Comparison of ENCODE assay signal across 16 cellular contexts in genomic region chr18:62842898-62843297, GRCh38.
DNase-seq lines count a peak whose midpoint lies in the region; ATAC-seq, FAIRE-seq and TF ChIP-seq lines count a peak whose summit lies in the region.
"Had no signal": no experiment of that assay in that cellular context is flagged by ENCODE, and none has a peak within 500 bp of the region (broad histone marks: within the 10 kb centered on the region; RNA-seq: fewer than 3 reads in every experiment).

No MANE protein-coding gene starts in this region.

- TF ChIP-seq CTCF in D721Med (IDR thresholded peaks at IDR 0.05; ENCODE audit: insufficient read depth, missing control alignments) (no peak), WTC11 (IDR thresholded peaks at IDR 0.05) (no peak)

- H3K4me3 ChIP-seq in small intestine (ENCODE audit: low read depth in 1 of 2, low read length in 2 of 2): no peak overlapping the region
- H3K4me3 ChIP-seq: BLaER1 treated with 17β-estradiol and CSF1 and Interleukin-3, amounts not matched to agents 10 nM and 100 nM; HAP-1 had no signal

- no peak overlapping the region for H3K27ac ChIP-seq in small intestine (ENCODE audit: low read depth in 1 of 2, low read length in 1 of 2)
- H3K27ac ChIP-seq: BLaER1 treated with 17β-estradiol and CSF1 and Interleukin-3, amounts not matched to agents 10 nM and 100 nM had no signal

- peak; percentile 99 for FAIRE-seq in D721Med (lab: Jason Lieb, UNC)
- FAIRE-seq in small intestine (lab: Jason Lieb, UNC): peak; percentile 5
- FAIRE-seq: GM12891, H1 had no signal

- CTCF ChIA-PET in activated CD4-positive, alpha-beta T cell treated with anti-CD3 and anti-CD28 coated beads, Interleukin-2, amount 10 ng/mL, durations not matched to agents 7 days and 5 days (lab: Charles Lee): interaction anchor here (0.6 kb wide), 1 partner anchor 49 kb away, joined by 4 read pairs; no protein-coding TSS in a partner anchor
- CTCF ChIA-PET in WTC11 (lab: Charles Lee): no interaction called here

- DNase-seq in activated CD4-positive, alpha-beta T cell treated with anti-CD3 and anti-CD28 coated beads, Interleukin-2, amount 10 ng/mL, durations not matched to agents 24 days and 14 days: no peak
- no peak for DNase-seq in activated CD4-positive, alpha-beta T cell treated with anti-CD3 and anti-CD28 coated beads, Interleukin-2, amount 10 ng/mL, durations not matched to agents 7 days and 5 days
- no peak for DNase-seq in D721Med (ENCODE audit: insufficient read length, low spot score)
- no peak for DNase-seq in WTC11 (ENCODE audit: low spot score)
- DNase-seq in small intestine: no peak
- no peak for DNase-seq in MV-4-11 (lab: John Stamatoyannopoulos, UW)
- DNase-seq: 8988T; ACHN; CD4-positive, CD25-positive, alpha-beta regulatory T cell; DMS 273 treated with DMSO at 0.1 percent for 48 hours had no signal

- H3K36me3 ChIP-seq in small intestine (ENCODE audit: control insufficient read depth in 2 of 2, insufficient read depth in 2 of 2, low read length in 2 of 2): peaks cover 0 to 1% of the 10 kb centered on the region in 2 donors
- H3K36me3 ChIP-seq: HAP-1 had no signal

- WGBS in small intestine, 3 donors: 90 to 100% (median 97%) methylated on average over 1 of the region's 1 CpG

- no peaks in the 10 kb centered on the region for H3K27me3 Mint-ChIP-seq in activated CD4-positive, alpha-beta T cell treated with anti-CD3 and anti-CD28 coated beads, Interleukin-2, amount 10 ng/mL, durations not matched to agents 24 days and 14 days
- H3K27me3 Mint-ChIP-seq in activated CD4-positive, alpha-beta T cell treated with anti-CD3 and anti-CD28 coated beads, Interleukin-2, amount 10 ng/mL, durations not matched to agents 7 days and 5 days: no peaks in the 10 kb centered on the region
- H3K27me3 Mint-ChIP-seq in WTC11 (ENCODE audit: low read depth): no peaks in the 10 kb centered on the region
- H3K27me3 Mint-ChIP-seq: CD4-positive, CD25-positive, alpha-beta regulatory T cell; IgD-negative memory B cell had no signal

- intact Hi-C loops in activated CD4-positive, alpha-beta T cell treated with anti-CD3 and anti-CD28 coated beads, Interleukin-2, amount 10 ng/mL, durations not matched to agents 24 days and 14 days (cut with micrococcal nuclease): loop anchor here (10.0 kb wide), 3 partner anchors 112 to 518 kb away; partner anchors contain the start of genes TNFRSF11A and ZCCHC2

- H3K9me3 ChIP-seq in small intestine (ENCODE audit: control insufficient read depth, low read depth): no peaks in the 10 kb centered on the region
- H3K9me3 ChIP-seq: HAP-1 had no signal

- no peaks in the 10 kb centered on the region for H3K36me3 Mint-ChIP-seq in activated CD4-positive, alpha-beta T cell treated with anti-CD3 and anti-CD28 coated beads, Interleukin-2, amount 10 ng/mL, durations not matched to agents 24 days and 14 days (ENCODE audit: low read depth)
- peaks cover 3% of the 10 kb centered on the region for H3K36me3 Mint-ChIP-seq in activated CD4-positive, alpha-beta T cell treated with anti-CD3 and anti-CD28 coated beads, Interleukin-2, amount 10 ng/mL, durations not matched to agents 7 days and 5 days (ENCODE audit: low read depth)
- H3K36me3 Mint-ChIP-seq in WTC11: 0 out of 2 replicates have a peak, but pooled peaks cover 4% of the 10 kb centered on the region

- POLR2A ChIA-PET in activated CD4-positive, alpha-beta T cell treated with anti-CD3 and anti-CD28 coated beads, Interleukin-2, amount 10 ng/mL, durations not matched to agents 7 days and 5 days (lab: Charles Lee): interaction anchor here (0.7 kb wide), 1 partner anchor 316 kb away, joined by 3 read pairs; no protein-coding TSS in a partner anchor
- POLR2A ChIA-PET in WTC11 (lab: Charles Lee): no interaction called here

- no peaks in the 10 kb centered on the region for H3K27me3 ChIP-seq in small intestine (ENCODE audit: control insufficient read depth in 2 of 2, insufficient read depth in 2 of 2, low read length in 2 of 2)
- H3K27me3 ChIP-seq: BLaER1 treated with 17β-estradiol and CSF1 and Interleukin-3, amounts not matched to agents 10 nM and 100 nM had no signal

- ATAC-seq in WTC11 (no peak), GM19455 (IDR thresholded peaks at IDR 0.05; ENCODE audit: unreplicated experiment) (no peak)

- peaks cover 3% of the 10 kb centered on the region for H3K9me3 Mint-ChIP-seq in activated CD4-positive, alpha-beta T cell treated with anti-CD3 and anti-CD28 coated beads, Interleukin-2, amount 10 ng/mL, durations not matched to agents 24 days and 14 days
- peaks cover 5% of the 10 kb centered on the region for H3K9me3 Mint-ChIP-seq in activated CD4-positive, alpha-beta T cell treated with anti-CD3 and anti-CD28 coated beads, Interleukin-2, amount 10 ng/mL, durations not matched to agents 7 days and 5 days
- H3K9me3 Mint-ChIP-seq in WTC11: no peaks in the 10 kb centered on the region
- H3K9me3 Mint-ChIP-seq: CD4-positive, CD25-positive, alpha-beta regulatory T cell; IgD-negative memory B cell had no signal

- H3K4me1 ChIP-seq in small intestine (ENCODE audit: control insufficient read depth in 2 of 2, insufficient read depth in 1 of 2, low read depth in 1 of 2, low read length in 1 of 2): no peaks in the 10 kb centered on the region

- peak overlapping the region; percentile 9 for H3K27ac Mint-ChIP-seq in activated CD4-positive, alpha-beta T cell treated with anti-CD3 and anti-CD28 coated beads, Interleukin-2, amount 10 ng/mL, durations not matched to agents 24 days and 14 days
- H3K27ac Mint-ChIP-seq in activated CD4-positive, alpha-beta T cell treated with anti-CD3 and anti-CD28 coated beads, Interleukin-2, amount 10 ng/mL, durations not matched to agents 7 days and 5 days: no peak overlapping the region
- no peak overlapping the region for H3K27ac Mint-ChIP-seq in WTC11
- H3K27ac Mint-ChIP-seq: IgD-negative memory B cell had no signal

- peaks cover 33% of the 10 kb centered on the region for H3K4me1 Mint-ChIP-seq in activated CD4-positive, alpha-beta T cell treated with anti-CD3 and anti-CD28 coated beads, Interleukin-2, amount 10 ng/mL, durations not matched to agents 24 days and 14 days
- peaks cover 25% of the 10 kb centered on the region for H3K4me1 Mint-ChIP-seq in activated CD4-positive, alpha-beta T cell treated with anti-CD3 and anti-CD28 coated beads, Interleukin-2, amount 10 ng/mL, durations not matched to agents 7 days and 5 days
- H3K4me1 Mint-ChIP-seq in WTC11: peaks cover 80% of the 10 kb centered on the region

- no peak overlapping the region for H3K4me3 Mint-ChIP-seq in activated CD4-positive, alpha-beta T cell treated with anti-CD3 and anti-CD28 coated beads, Interleukin-2, amount 10 ng/mL, durations not matched to agents 24 days and 14 days
- H3K4me3 Mint-ChIP-seq in activated CD4-positive, alpha-beta T cell treated with anti-CD3 and anti-CD28 coated beads, Interleukin-2, amount 10 ng/mL, durations not matched to agents 7 days and 5 days: no peak overlapping the region
- H3K4me3 Mint-ChIP-seq in WTC11: no peak overlapping the region
- H3K4me3 Mint-ChIP-seq: CD4-positive, CD25-positive, alpha-beta regulatory T cell; IgD-negative memory B cell had no signal

TF ChIP-seq in WTC11, 78 proteins besides CTCF, POLR2A, EP300 and RAD21:
- TF ChIP-seq ZNF317 (CRISPR knock-in tag; IDR thresholded peaks at IDR 0.05; ENCODE audit: borderline replicate concordance, low read depth) (peak; percentile 89), ZNF512 (CRISPR knock-in tag; IDR thresholded peaks at IDR 0.05; ENCODE audit: borderline replicate concordance) (no peak)
